ENCODE assay signal across 8 cellular contexts in genomic region chr7:76282344-76283253, GRCh38. TPM values are rescaled to one million over a fixed set of nuclear protein-coding genes. Genes with fewer than 3 reads are reported as not detected.
DNase-seq lines count a peak whose midpoint lies in the region; ATAC-seq and TF ChIP-seq lines count a peak whose summit lies in the region.

No MANE protein-coding gene starts in this region.

- H3K27me3 Mint-ChIP-seq in activated CD8-positive, alpha-beta T cell treated with anti-CD3 and anti-CD28 coated beads, Interleukin-2, amount 10 ng/mL, durations not matched to agents 7 days and 5 days (ENCODE audit: low read depth) = peaks cover 43% of the 10 kb centered on the region

- peak overlapping the region; percentile 34 for H3K4me3 Mint-ChIP-seq in activated CD8-positive, alpha-beta T cell treated with anti-CD3 and anti-CD28 coated beads, Interleukin-2, amount 10 ng/mL, durations not matched to agents 7 days and 5 days

- in situ Hi-C loops in GM13977 (cut with MboI; ENCODE audit: low pct_unique_long_range_greater_than_20kb, low sequenced_read_pairs, unreplicated experiment) = no loop called here

- 1 to 2% methylated on average over 78 to 98 of the region's 98 CpGs for WGBS in heart right ventricle, 2 donors

- intact Hi-C loops in heart right ventricle (cut with DNase I) (loop anchor here in 5 of 10 donors (5.0 to 10.0 kb wide), 3 partner anchors 35 to 218 kb away; no protein-coding TSS in a partner anchor), sciatic nerve (cut with DNase I) (no loop called here)

- no peaks in the 10 kb centered on the region for H3K9me3 ChIP-seq in heart right ventricle

- CTCF ChIA-PET in activated CD8-positive, alpha-beta T cell treated with anti-CD3 and anti-CD28 coated beads, Interleukin-2, amount 10 ng/mL, durations not matched to agents 7 days and 5 days (lab: Charles Lee) = interaction anchor here (1.0 to 2.2 kb wide), 3 partner anchors 9 to 31 kb away, joined by 3 to 9 read pairs (median 3); no protein-coding TSS in a partner anchor

- no peaks in the 10 kb centered on the region for H3K36me3 Mint-ChIP-seq in activated CD8-positive, alpha-beta T cell treated with anti-CD3 and anti-CD28 coated beads, Interleukin-2, amount 10 ng/mL, durations not matched to agents 7 days and 5 days (ENCODE audit: low read depth)

- no peak overlapping the region for H3K27ac Mint-ChIP-seq in activated CD8-positive, alpha-beta T cell treated with anti-CD3 and anti-CD28 coated beads, Interleukin-2, amount 10 ng/mL, durations not matched to agents 7 days and 5 days

- DNase-seq in GM20000 (ENCODE audit: low spot score) = peak; percentile 58
- DNase-seq in activated CD8-positive, alpha-beta T cell treated with anti-CD3 and anti-CD28 coated beads, Interleukin-2, amount 10 ng/mL, durations not matched to agents 7 days and 5 days = no peak
- DNase-seq in heart right ventricle = peak in 1 of 2 donors; percentile 59
- peak; percentile 78 for DNase-seq in sciatic nerve (ENCODE audit: low spot score)
- no peak for DNase-seq in GM13977 (ENCODE audit: low spot score)
- DNase-seq in HUDEP-2 (lab: John Stamatoyannopoulos, UW; ENCODE audit: unreplicated experiment in 76 of 76) = no peak
- no peak for DNase-seq in activated CD4-positive, CD25-positive, alpha-beta regulatory T cell (lab: John Stamatoyannopoulos, UW)

- peak overlapping the region in 9 of 10 donors; percentile 45 to 57 (median 47) for H3K4me3 ChIP-seq in heart right ventricle

- no peaks in the 10 kb centered on the region for H3K9me3 Mint-ChIP-seq in activated CD8-positive, alpha-beta T cell treated with anti-CD3 and anti-CD28 coated beads, Interleukin-2, amount 10 ng/mL, durations not matched to agents 7 days and 5 days (ENCODE audit: insufficient read depth)

- POLR2A ChIA-PET in activated CD8-positive, alpha-beta T cell treated with anti-CD3 and anti-CD28 coated beads, Interleukin-2, amount 10 ng/mL, durations not matched to agents 7 days and 5 days (lab: Charles Lee) = interaction anchor here (1.0 to 1.7 kb wide), 2 partner anchors 9 to 87 kb away, joined by 3 to 5 read pairs; no protein-coding TSS in a partner anchor

- ATAC-seq in activated CD8-positive, alpha-beta T cell treated with anti-CD3 and anti-CD28 coated beads, Interleukin-2, amount 10 ng/mL, durations not matched to agents 7 days and 5 days = peak; percentile 58
- ATAC-seq in heart right ventricle (peak; percentile 18 to 75 (median 64)), sciatic nerve (peak; percentile 53), HG03139 (IDR thresholded peaks at IDR 0.05; ENCODE audit: unreplicated experiment) (no peak)

- peaks cover 0 to 5% (median 0%) of the 10 kb centered on the region in 9 donors for H3K4me1 ChIP-seq in heart right ventricle

- no peaks in the 10 kb centered on the region for H3K36me3 ChIP-seq in heart right ventricle

- H3K4me1 Mint-ChIP-seq in activated CD8-positive, alpha-beta T cell treated with anti-CD3 and anti-CD28 coated beads, Interleukin-2, amount 10 ng/mL, durations not matched to agents 7 days and 5 days (ENCODE audit: low read depth) = peaks cover 16% of the 10 kb centered on the region

- TF ChIP-seq CTCF in GM20000 (IDR thresholded peaks at IDR 0.05; ENCODE audit: extremely low read depth, missing control alignments) (no peak), heart right ventricle (IDR thresholded peaks at IDR 0.05) (no peak), GM13977 (IDR thresholded peaks at IDR 0.05; ENCODE audit: extremely low read depth, insufficient read depth, missing control alignments) (no peak)

- peak overlapping the region in 1 of 10 donors; percentile 29 for H3K27ac ChIP-seq in heart right ventricle

- peaks cover 3 to 65% (median 31%) of the 10 kb centered on the region in 7 donors for H3K27me3 ChIP-seq in heart right ventricle

RNA-seq across cellular contexts. Expression of gene HSPB1, which starts 19.9 kb away (rescaled TPM):
- 10 to 100 TPM; 37.2 to 40.4 TPM for total RNA-seq in activated CD8-positive, alpha-beta T cell treated with anti-CD3 and anti-CD28 coated beads, Interleukin-2, amount 10 ng/mL, durations not matched to agents 7 days and 5 days
- total RNA-seq in heart right ventricle (1,000 to 10,000 TPM; 1,266 to 2,631 (median 2,034) TPM), sciatic nerve (415 TPM)
- polyA plus RNA-seq in heart right ventricle = 1,000 to 10,000 TPM; 2,522 to 6,886 TPM

Comparison
In these comparisons a context has a peak if more than half of its experiments do, and no peak if none do; other contexts are left out.
1. DNase-seq: peak in GM20000 (single experiment) and sciatic nerve (single experiment); none in activated CD8-positive, alpha-beta T cell treated with anti-CD3 and anti-CD28 coated beads, Interleukin-2, amount 10 ng/mL, durations not matched to agents 7 days and 5 days (single experiment), GM13977 (single experiment), HUDEP-2 (0 of 76) and activated CD4-positive, CD25-positive, alpha-beta regulatory T cell (0 of 4).
2. RNA of gene HSPB1, which starts 19.9 kb away (total RNA-seq): 1,266 to 2,631 TPM in heart right ventricle and 415 TPM in sciatic nerve (single experiment); 37.2 to 40.4 TPM in activated CD8-positive, alpha-beta T cell treated with anti-CD3 and anti-CD28 coated beads, Interleukin-2, amount 10 ng/mL, durations not matched to agents 7 days and 5 days; every median in the first group is over 10 times any median in the second.